10 cellular contexts compared by ENCODE assay signal in the genomic region with DNA sequence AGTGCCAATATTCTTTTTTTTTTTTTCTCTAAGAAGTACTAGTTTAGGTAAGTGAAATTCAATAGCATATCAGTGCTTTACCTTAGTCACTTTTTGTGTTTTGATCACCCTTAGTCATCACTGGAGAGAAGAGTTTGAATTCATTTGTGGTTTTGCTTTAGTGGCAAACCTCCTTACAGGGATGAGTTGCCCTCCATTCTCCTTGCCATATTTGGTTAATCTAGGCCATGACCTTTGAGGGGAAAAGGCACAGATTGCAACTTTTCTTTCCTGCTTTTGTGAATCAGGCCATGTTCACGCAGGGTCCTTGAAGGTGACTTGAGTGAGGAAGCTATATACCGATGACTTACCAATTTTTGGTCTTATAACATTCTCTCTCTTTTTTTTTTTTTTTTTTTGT.
DNase-seq lines count a peak whose midpoint lies in the region; ATAC-seq and TF ChIP-seq lines count a peak whose summit lies in the region.
"Had no signal": no experiment of that assay in that cellular context is flagged by ENCODE, and none has a peak within 500 bp of the region (broad histone marks: within the 10 kb centered on the region; RNA-seq: fewer than 3 reads in every experiment).

No MANE protein-coding gene starts in this region.

- H2AFZ ChIP-seq in ACC112 (ENCODE audit: low read length, unreplicated experiment) = no peak overlapping the region
- H2AFZ ChIP-seq in OCI-LY3 (ENCODE audit: low read depth, low read length) = no peak overlapping the region

- peak overlapping the region; percentile 63 for H3K4me2 ChIP-seq in OCI-LY3 (ENCODE audit: low read length)

- H4K20me1 ChIP-seq in OCI-LY3 (ENCODE audit: insufficient read depth, low read length) = no peaks in the 10 kb centered on the region

- no peaks in the 10 kb centered on the region for H3K79me2 ChIP-seq in ACC112 (ENCODE audit: control insufficient read depth, insufficient read depth, low read length, unreplicated experiment)
- no peaks in the 10 kb centered on the region for H3K79me2 ChIP-seq in OCI-LY3 (ENCODE audit: low read length)

- H3K4me1 ChIP-seq in ACC112 (ENCODE audit: control insufficient read depth, insufficient read depth, low read length, unreplicated experiment) (peaks cover 20% of the 10 kb centered on the region), OCI-LY3 (ENCODE audit: low read length) (peaks cover 46% of the 10 kb centered on the region), tibial artery (no peaks in the 10 kb centered on the region)

- H3K36me3 ChIP-seq in ACC112 (ENCODE audit: insufficient read depth, low read length) (no peaks in the 10 kb centered on the region), OCI-LY3 (replicated peaks; ENCODE audit: low read depth, low read length) (peaks cover 2% of the 10 kb centered on the region), brain microvascular endothelial cell (replicated peaks) (peaks cover 4% of the 10 kb centered on the region), tibial artery (peaks cover 0 to 52% (median 22%) of the 10 kb centered on the region in 3 donors)
- H3K36me3 ChIP-seq: cardiac muscle cell had no signal

- H3K4me3 ChIP-seq in ACC112 (ENCODE audit: low read depth, low read length) (0 out of 2 replicates have a peak overlapping the region, but pooled peaks have one; percentile 13), OCI-LY3 (ENCODE audit: low read length) (peak overlapping the region; percentile 39), brain microvascular endothelial cell (ENCODE audit: low read depth, low read length) (no peak overlapping the region), tibial artery (no peak overlapping the region)
- H3K4me3 ChIP-seq: cardiac muscle cell had no signal

- H3K9ac ChIP-seq in OCI-LY3 (ENCODE audit: low read length) = peak overlapping the region; percentile 8; the same call in 1 of the 2 replicates

- TF ChIP-seq CTCF in OCI-LY3 (IDR thresholded peaks at IDR 0.05; ENCODE audit: low read depth, low read length) (no peak), brain microvascular endothelial cell (IDR thresholded peaks at IDR 0.05; ENCODE audit: low read depth, low read length, missing control alignments) (no peak), tibial artery (IDR thresholded peaks at IDR 0.05) (no peak)

- in situ Hi-C loops in brain microvascular endothelial cell (cut with HindIII; ENCODE audit: low pct_ligation_motif_present, low sequenced_read_pairs) = no loop called here

- H3K27ac ChIP-seq in ACC112 (ENCODE audit: low read depth, low read length) (peak overlapping the region; percentile 74), OCI-LY3 (ENCODE audit: low read length) (peak overlapping the region; percentile 74), brain microvascular endothelial cell (no peak overlapping the region), tibial artery (no peak overlapping the region)
- H3K27ac ChIP-seq: cardiac muscle cell had no signal

- H3K9me3 ChIP-seq in OCI-LY3 (ENCODE audit: insufficient read depth, low read length) (no peaks in the 10 kb centered on the region), tibial artery (no peaks in the 10 kb centered on the region)

- no peaks in the 10 kb centered on the region for H3K27me3 ChIP-seq in ACC112 (ENCODE audit: insufficient read depth, low read length)
- no peaks in the 10 kb centered on the region for H3K27me3 ChIP-seq in OCI-LY3 (ENCODE audit: low read depth, low read length)
- H3K27me3 ChIP-seq in brain microvascular endothelial cell (replicated peaks) = no peaks in the 10 kb centered on the region
- H3K27me3 ChIP-seq in tibial artery = no peaks in the 10 kb centered on the region
- H3K27me3 ChIP-seq: cardiac muscle cell had no signal

- intact Hi-C loops in tibial artery (cut with DNase I; ENCODE audit: low total_unique reads) = no loop called here

- DNase-seq in brain microvascular endothelial cell = peak; percentile 7
- DNase-seq in tibial artery = no peak
- DNase-seq in foreskin melanocyte = no peak
- DNase-seq in DMS79 (lab: John Stamatoyannopoulos, UW) = no peak
- DNase-seq: COR-L47 had no signal

- ATAC-seq in GM19351 (IDR thresholded peaks at IDR 0.05; ENCODE audit: unreplicated experiment) (peak; percentile 77), GM21526 (IDR thresholded peaks at IDR 0.05; ENCODE audit: low FRiP score, unreplicated experiment) (no peak)

Comparison
In these comparisons a context has a peak if more than half of its experiments do, and no peak if none do; other contexts are left out.
1. H3K27ac ChIP-seq: peak in ACC112 (single experiment) and OCI-LY3 (single experiment); none in brain microvascular endothelial cell (single experiment) and tibial artery (0 of 2).
2. H3K4me3 ChIP-seq: peak in ACC112 (single experiment) and OCI-LY3 (single experiment); none in brain microvascular endothelial cell (single experiment) and tibial artery (0 of 2).